ENCODE assay signal across 1 cellular context in the genomic region with DNA sequence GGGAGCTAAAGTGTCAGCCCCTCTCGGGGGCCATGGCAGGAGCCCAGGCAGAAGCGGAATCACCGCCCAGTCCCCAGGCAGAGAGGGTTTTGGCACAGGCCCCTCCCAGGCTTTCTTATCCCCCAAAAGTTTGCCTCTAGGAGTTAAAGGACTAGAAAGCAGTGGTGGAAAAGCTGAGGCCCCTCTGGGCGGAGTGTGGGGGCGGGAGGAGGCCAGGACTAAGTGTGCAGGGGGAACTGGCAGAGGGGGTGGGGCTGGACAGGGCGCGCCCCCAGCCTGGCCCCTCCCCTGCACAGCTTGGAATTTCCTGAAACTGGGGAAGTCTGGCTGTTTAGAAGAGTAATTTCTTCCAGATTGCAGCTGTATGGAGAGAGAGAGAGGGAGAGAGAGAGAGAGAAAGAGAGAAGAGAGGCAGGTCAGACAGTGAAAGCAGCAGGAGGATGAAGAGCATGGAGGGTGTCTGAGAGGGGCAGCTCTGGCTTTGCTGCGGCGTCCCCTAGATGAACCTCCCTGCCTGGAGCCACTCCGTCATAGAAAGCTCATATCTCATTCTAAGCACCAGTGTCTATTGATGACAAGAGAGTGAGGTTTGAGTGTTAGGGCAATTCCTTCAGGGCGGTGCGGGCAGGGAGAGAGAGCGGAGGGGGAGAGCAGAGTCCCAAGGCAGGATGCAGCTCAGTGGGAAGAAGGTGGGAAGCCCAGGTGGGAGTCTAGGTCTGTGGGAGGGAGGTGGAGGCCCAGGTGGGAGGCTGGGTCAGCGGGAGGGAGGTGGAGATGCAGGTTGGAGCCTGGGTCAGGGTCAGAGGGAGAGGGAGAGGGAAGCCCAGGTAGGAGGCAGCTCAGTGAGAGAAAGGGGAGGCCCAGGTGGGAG.
TF ChIP-seq lines count a peak whose summit lies in the region.

A gene with protein sequence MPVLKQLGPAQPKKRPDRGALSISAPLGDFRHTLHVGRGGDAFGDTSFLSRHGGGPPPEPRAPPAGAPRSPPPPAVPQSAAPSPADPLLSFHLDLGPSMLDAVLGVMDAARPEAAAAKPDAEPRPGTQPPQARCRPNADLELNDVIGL (minus strand): TSS at position 226 of the 871 bp plus-strand sequence. CDS start 7,749 bp downstream, outside the sequence.

TF ChIP-seq in HepG2, 621 proteins besides CTCF, POLR2A, EP300 and RAD21 (continued from another document):
- TF ChIP-seq, protein P1, sequence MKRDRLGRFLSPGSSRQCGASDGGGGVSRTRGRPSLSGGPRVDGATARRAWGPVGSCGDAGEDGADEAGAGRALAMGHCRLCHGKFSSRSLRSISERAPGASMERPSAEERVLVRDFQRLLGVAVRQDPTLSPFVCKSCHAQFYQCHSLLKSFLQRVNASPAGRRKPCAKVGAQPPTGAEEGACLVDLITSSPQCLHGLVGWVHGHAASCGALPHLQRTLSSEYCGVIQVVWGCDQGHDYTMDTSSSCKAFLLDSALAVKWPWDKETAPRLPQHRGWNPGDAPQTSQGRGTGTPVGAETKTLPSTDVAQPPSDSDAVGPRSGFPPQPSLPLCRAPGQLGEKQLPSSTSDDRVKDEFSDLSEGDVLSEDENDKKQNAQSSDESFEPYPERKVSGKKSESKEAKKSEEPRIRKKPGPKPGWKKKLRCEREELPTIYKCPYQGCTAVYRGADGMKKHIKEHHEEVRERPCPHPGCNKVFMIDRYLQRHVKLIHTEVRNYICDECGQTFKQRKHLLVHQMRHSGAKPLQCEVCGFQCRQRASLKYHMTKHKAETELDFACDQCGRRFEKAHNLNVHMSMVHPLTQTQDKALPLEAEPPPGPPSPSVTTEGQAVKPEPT (CRISPR knock-in tag; IDR thresholded peaks at IDR 0.05; ENCODE audit: low read depth) = no peak
- TF ChIP-seq, protein P2, sequence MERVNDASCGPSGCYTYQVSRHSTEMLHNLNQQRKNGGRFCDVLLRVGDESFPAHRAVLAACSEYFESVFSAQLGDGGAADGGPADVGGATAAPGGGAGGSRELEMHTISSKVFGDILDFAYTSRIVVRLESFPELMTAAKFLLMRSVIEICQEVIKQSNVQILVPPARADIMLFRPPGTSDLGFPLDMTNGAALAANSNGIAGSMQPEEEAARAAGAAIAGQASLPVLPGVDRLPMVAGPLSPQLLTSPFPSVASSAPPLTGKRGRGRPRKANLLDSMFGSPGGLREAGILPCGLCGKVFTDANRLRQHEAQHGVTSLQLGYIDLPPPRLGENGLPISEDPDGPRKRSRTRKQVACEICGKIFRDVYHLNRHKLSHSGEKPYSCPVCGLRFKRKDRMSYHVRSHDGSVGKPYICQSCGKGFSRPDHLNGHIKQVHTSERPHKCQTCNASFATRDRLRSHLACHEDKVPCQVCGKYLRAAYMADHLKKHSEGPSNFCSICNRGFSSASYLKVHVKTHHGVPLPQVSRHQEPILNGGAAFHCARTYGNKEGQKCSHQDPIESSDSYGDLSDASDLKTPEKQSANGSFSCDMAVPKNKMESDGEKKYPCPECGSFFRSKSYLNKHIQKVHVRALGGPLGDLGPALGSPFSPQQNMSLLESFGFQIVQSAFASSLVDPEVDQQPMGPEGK (CRISPR knock-in tag; IDR thresholded peaks at IDR 0.05) = peak; percentile 58; the same call in 1 of the 2 replicates
- TF ChIP-seq, protein P3, sequence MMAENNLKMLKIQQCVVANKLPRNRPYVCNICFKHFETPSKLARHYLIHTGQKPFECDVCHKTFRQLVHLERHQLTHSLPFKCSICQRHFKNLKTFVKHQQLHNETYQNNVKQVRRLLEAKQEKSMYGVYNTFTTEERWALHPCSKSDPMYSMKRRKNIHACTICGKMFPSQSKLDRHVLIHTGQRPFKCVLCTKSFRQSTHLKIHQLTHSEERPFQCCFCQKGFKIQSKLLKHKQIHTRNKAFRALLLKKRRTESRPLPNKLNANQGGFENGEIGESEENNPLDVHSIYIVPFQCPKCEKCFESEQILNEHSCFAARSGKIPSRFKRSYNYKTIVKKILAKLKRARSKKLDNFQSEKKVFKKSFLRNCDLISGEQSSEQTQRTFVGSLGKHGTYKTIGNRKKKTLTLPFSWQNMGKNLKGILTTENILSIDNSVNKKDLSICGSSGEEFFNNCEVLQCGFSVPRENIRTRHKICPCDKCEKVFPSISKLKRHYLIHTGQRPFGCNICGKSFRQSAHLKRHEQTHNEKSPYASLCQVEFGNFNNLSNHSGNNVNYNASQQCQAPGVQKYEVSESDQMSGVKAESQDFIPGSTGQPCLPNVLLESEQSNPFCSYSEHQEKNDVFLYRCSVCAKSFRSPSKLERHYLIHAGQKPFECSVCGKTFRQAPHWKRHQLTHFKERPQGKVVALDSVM (CRISPR knock-in tag; IDR thresholded peaks at IDR 0.05) = peak; percentile 67
- no peak for TF ChIP-seq ZNF136 (CRISPR knock-in tag; IDR thresholded peaks at IDR 0.05; ENCODE audit: low read depth)
- TF ChIP-seq, protein P4, sequence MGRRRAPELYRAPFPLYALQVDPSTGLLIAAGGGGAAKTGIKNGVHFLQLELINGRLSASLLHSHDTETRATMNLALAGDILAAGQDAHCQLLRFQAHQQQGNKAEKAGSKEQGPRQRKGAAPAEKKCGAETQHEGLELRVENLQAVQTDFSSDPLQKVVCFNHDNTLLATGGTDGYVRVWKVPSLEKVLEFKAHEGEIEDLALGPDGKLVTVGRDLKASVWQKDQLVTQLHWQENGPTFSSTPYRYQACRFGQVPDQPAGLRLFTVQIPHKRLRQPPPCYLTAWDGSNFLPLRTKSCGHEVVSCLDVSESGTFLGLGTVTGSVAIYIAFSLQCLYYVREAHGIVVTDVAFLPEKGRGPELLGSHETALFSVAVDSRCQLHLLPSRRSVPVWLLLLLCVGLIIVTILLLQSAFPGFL (CRISPR knock-in tag; IDR thresholded peaks at IDR 0.05) = no peak
TF ChIP-seq in HepG2: peak in this region for 2.
